In the genomic region with DNA sequence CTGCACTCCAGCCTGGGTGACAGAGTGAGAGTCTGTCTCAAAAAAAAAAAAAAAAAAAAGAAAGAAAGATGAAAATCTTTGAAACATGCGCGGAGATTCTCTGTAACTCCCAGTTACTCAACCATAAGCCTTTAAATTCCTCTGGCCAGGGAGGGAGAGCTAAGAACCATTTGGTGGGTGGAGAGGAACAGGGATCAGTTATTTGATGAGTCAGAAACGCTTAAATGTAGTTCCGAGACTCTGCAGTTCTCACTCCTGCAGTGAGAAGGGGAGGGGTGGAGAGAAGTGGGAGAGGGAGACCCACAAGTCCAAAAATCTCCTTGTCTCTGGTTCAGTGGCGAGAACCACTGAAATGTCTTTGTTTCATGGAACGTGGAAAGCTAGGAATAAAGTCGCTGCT, we compare ENCODE assay signal across 13 cellular contexts.
DNase-seq lines count a peak whose midpoint lies in the region; ATAC-seq, FAIRE-seq and TF ChIP-seq lines count a peak whose summit lies in the region.
"Had no signal": no experiment of that assay in that cellular context is flagged by ENCODE, and none has a peak within 500 bp of the region (broad histone marks: within the 10 kb centered on the region; RNA-seq: fewer than 3 reads in every experiment).

No MANE protein-coding gene starts in this region.

- peak overlapping the region; percentile 41 for H3K9ac ChIP-seq in HCT116 (ENCODE audit: low read length)

- no TSS peak for BruUV-seq in HCT116 (replicated peaks; lab: Mats Ljungman, UMichigan)

- peaks cover 84% of the 10 kb centered on the region for H3K4me1 ChIP-seq in A549
- H3K4me1 ChIP-seq in HCT116 (ENCODE audit: control insufficient read depth in 1 of 2, insufficient read depth in 2 of 2, low read length in 2 of 2): peaks cover 90 to 95% of the 10 kb centered on the region in 2 experiments
- peaks cover 14% of the 10 kb centered on the region for H3K4me1 ChIP-seq in hepatocyte (ENCODE audit: insufficient read depth)

- no peak overlapping the region for H3K4me3 ChIP-seq in A549
- peak overlapping the region in 1 of 2 experiments; percentile 3; a peak in 2 of 4 replicates for H3K4me3 ChIP-seq in HCT116 (replicated peaks in 1 of 2; ENCODE audit: low read depth in 1 of 2, low read length in 2 of 2)
- H3K4me3 ChIP-seq in hepatocyte: no peak overlapping the region
- H3K4me3 ChIP-seq: stomach had no signal

- TF ChIP-seq POLR2A in A549 (IDR thresholded peaks at IDR 0.05; ENCODE audit: low read length): no peak
- TF ChIP-seq POLR2A in HCT116 (IDR thresholded peaks at IDR 0.05; ENCODE audit: borderline replicate concordance, extremely low read depth, insufficient read depth, insufficient read length): no peak

- TF ChIP-seq RAD21 in A549 (conservative IDR thresholded peaks at IDR 0.05 in 1 of 2, IDR thresholded peaks at IDR 0.05 in 1 of 2) (no peak), HCT116 (IDR thresholded peaks at IDR 0.05; ENCODE audit: low read depth) (no peak)

- no peak for TF ChIP-seq EP300 in A549 (IDR thresholded peaks at IDR 0.05)

- peak overlapping the region; percentile 3 for H2AFZ ChIP-seq in HCT116 (ENCODE audit: low read depth, low read length, poor library complexity, severe bottlenecking)
- no peak overlapping the region for H2AFZ ChIP-seq in hepatocyte

- DNase-seq in A549 (ENCODE audit: low read depth in 1 of 2, low spot score in 1 of 2) (peak in 1 of 2 experiments; percentile 63), HCT116 (ENCODE audit: low read depth, low spot score) (peak; percentile 77), hepatocyte (ENCODE audit: low spot score) (peak; percentile 57), SKM-1 treated with dmso at 0.1 percent for 144 hours (lab: John Stamatoyannopoulos, UW; ENCODE audit: unreplicated experiment) (no peak), COLO668 (lab: John Stamatoyannopoulos, UW; ENCODE audit: unreplicated experiment) (no peak)
- no peak for DNase-seq in activated T-helper 1 cell treated with anti-CD3 and anti-CD28 coated beads, Interleukin-12 subunit alpha, Interleukin-12 subunit beta, Interleukin-2, Interleukin-4 antibody, amounts not matched to agents 30 ng/mL and 10 ng/mL and 1 ng/mL, durations not matched to agents 14 hours and 24 hours and 36 hours (ENCODE audit: low spot score)
- DNase-seq: activated CD4-positive, alpha-beta T cell treated with anti-CD3 and anti-CD28 coated beads, Interleukin-2, amount 10 ng/mL, durations not matched to agents 24 days and 14 days; BE2C; cortex of kidney; Right ventricle myocardium superior; stomach had no signal

- POLR2A ChIA-PET in A549 (lab: Yijun Ruan, JAX): interaction anchor here (0.6 to 1.1 kb wide), 5 partner anchors 29 to 266 kb away, joined by 3 to 8 read pairs (median 6); a partner anchor contains a TSS
- POLR2A ChIA-PET in HCT116 (lab: Charles Lee): interaction anchor here (0.7 to 1.5 kb wide), 5 partner anchors 9 to 267 kb away, joined by 3 to 7 read pairs (median 5); a partner anchor contains a TSS

- H3K27me3 Mint-ChIP-seq in activated T-helper 1 cell treated with anti-CD3 and anti-CD28 coated beads, Interleukin-12 subunit alpha, Interleukin-12 subunit beta, Interleukin-2, Interleukin-4 antibody, amounts not matched to agents 30 ng/mL and 10 ng/mL and 1 ng/mL, durations not matched to agents 14 hours and 24 hours and 36 hours (ENCODE audit: insufficient read depth): no peaks in the 10 kb centered on the region
- H3K27me3 Mint-ChIP-seq: activated CD4-positive, alpha-beta T cell treated with anti-CD3 and anti-CD28 coated beads, Interleukin-2, amount 10 ng/mL, durations not matched to agents 24 days and 14 days had no signal

- H3K27ac Mint-ChIP-seq in activated T-helper 1 cell treated with anti-CD3 and anti-CD28 coated beads, Interleukin-12 subunit alpha, Interleukin-12 subunit beta, Interleukin-2, Interleukin-4 antibody, amounts not matched to agents 30 ng/mL and 10 ng/mL and 1 ng/mL, durations not matched to agents 14 hours and 24 hours and 36 hours: no peak overlapping the region
- H3K27ac Mint-ChIP-seq: activated CD4-positive, alpha-beta T cell treated with anti-CD3 and anti-CD28 coated beads, Interleukin-2, amount 10 ng/mL, durations not matched to agents 24 days and 14 days had no signal

- CTCF ChIA-PET in A549 (lab: Yijun Ruan, JAX): interaction anchor here (0.7 to 2.8 kb wide), 7 partner anchors 7 to 337 kb away, joined by 3 to 9 read pairs (median 4); no protein-coding TSS in a partner anchor
- CTCF ChIA-PET in HCT116 (lab: Charles Lee): interaction anchor here (0.7 to 1.2 kb wide), 4 partner anchors 44 to 267 kb away, joined by 3 to 4 read pairs (median 4); a partner anchor contains a TSS

- H3K79me2 ChIP-seq in HCT116 (ENCODE audit: insufficient read depth, low read length) (no peaks in the 10 kb centered on the region), hepatocyte (no peaks in the 10 kb centered on the region)

- no peaks in the 10 kb centered on the region for H3K4me1 Mint-ChIP-seq in activated T-helper 1 cell treated with anti-CD3 and anti-CD28 coated beads, Interleukin-12 subunit alpha, Interleukin-12 subunit beta, Interleukin-2, Interleukin-4 antibody, amounts not matched to agents 30 ng/mL and 10 ng/mL and 1 ng/mL, durations not matched to agents 14 hours and 24 hours and 36 hours (ENCODE audit: low read depth)
- H3K4me1 Mint-ChIP-seq: activated CD4-positive, alpha-beta T cell treated with anti-CD3 and anti-CD28 coated beads, Interleukin-2, amount 10 ng/mL, durations not matched to agents 24 days and 14 days had no signal

- no peak overlapping the region for H3K4me3 Mint-ChIP-seq in activated T-helper 1 cell treated with anti-CD3 and anti-CD28 coated beads, Interleukin-12 subunit alpha, Interleukin-12 subunit beta, Interleukin-2, Interleukin-4 antibody, amounts not matched to agents 30 ng/mL and 10 ng/mL and 1 ng/mL, durations not matched to agents 14 hours and 24 hours and 36 hours
- H3K4me3 Mint-ChIP-seq: activated CD4-positive, alpha-beta T cell treated with anti-CD3 and anti-CD28 coated beads, Interleukin-2, amount 10 ng/mL, durations not matched to agents 24 days and 14 days had no signal

- 61% methylated on average over 7 of the region's 7 CpGs for WGBS in A549 (ENCODE audit: missing lambda C conversion rate)
- 66% methylated on average over 7 of the region's 7 CpGs for WGBS in hepatocyte (ENCODE audit: low lambda C conversion rate, missing lambda C conversion rate)

- TF ChIP-seq CTCF in A549 (IDR thresholded peaks at IDR 0.05) (no peak), HCT116 (IDR thresholded peaks at IDR 0.05 in 2 of 3, conservative IDR thresholded peaks at IDR 0.05 in 1 of 3; ENCODE audit: borderline replicate concordance in 1 of 3, insufficient read depth in 1 of 3, low read depth in 2 of 3, low read length in 2 of 3) (no peak), hepatocyte (IDR thresholded peaks at IDR 0.05; ENCODE audit: poor library complexity) (no peak)

- RAD21 ChIA-PET in HCT116 (lab: Charles Lee; ENCODE audit: low non-redundant PET in 1 of 2, low total read pairs in 2 of 2, uncharacterized antibody in 2 of 2, unreplicated experiment in 2 of 2): no interaction called here

- intact Hi-C loops in HCT116 (cut with micrococcal nuclease): loop anchor here (5.0 kb wide), 1 partner anchor 260 kb away; no protein-coding TSS in a partner anchor
- intact Hi-C loops in activated T-helper 1 cell treated with anti-CD3 and anti-CD28 coated beads, Interleukin-12 subunit alpha, Interleukin-12 subunit beta, Interleukin-2, Interleukin-4 antibody, amounts not matched to agents 30 ng/mL and 10 ng/mL and 1 ng/mL, durations not matched to agents 14 hours and 24 hours and 36 hours (cut with micrococcal nuclease): no loop called here

- H3K36me3 ChIP-seq in HCT116 (ENCODE audit: control insufficient read depth in 1 of 2, insufficient read depth in 2 of 2, low read length in 2 of 2) (no peaks in the 10 kb centered on the region), hepatocyte (replicated peaks; ENCODE audit: insufficient read depth, low read depth) (no peaks in the 10 kb centered on the region)
- H3K36me3 ChIP-seq: BE2C, stomach had no signal

- ATAC-seq in A549: peak in 1 of 2 experiments; percentile 7; a peak in 1 of 6 replicates
- ATAC-seq in HCT116: peak; percentile 28
- peak; percentile 74 for ATAC-seq in SK-N-SH treated with all-trans-retinoic acid at 6 μM for 48 hours
- no peak for ATAC-seq in HG02623 (IDR thresholded peaks at IDR 0.05; ENCODE audit: unreplicated experiment)

- H4K20me1 ChIP-seq in HCT116 (ENCODE audit: insufficient read depth): no peaks in the 10 kb centered on the region
- no peaks in the 10 kb centered on the region for H4K20me1 ChIP-seq in hepatocyte (ENCODE audit: insufficient read depth, poor library complexity, severe bottlenecking)

- no peaks in the 10 kb centered on the region for H3K36me3 Mint-ChIP-seq in activated T-helper 1 cell treated with anti-CD3 and anti-CD28 coated beads, Interleukin-12 subunit alpha, Interleukin-12 subunit beta, Interleukin-2, Interleukin-4 antibody, amounts not matched to agents 30 ng/mL and 10 ng/mL and 1 ng/mL, durations not matched to agents 14 hours and 24 hours and 36 hours (ENCODE audit: low read depth)

- H3K9me3 ChIP-seq in A549 (no peaks in the 10 kb centered on the region), HCT116 (ENCODE audit: control insufficient read depth in 1 of 2, insufficient read depth in 1 of 2, low read depth in 1 of 2, low read length in 2 of 2) (no peaks in the 10 kb centered on the region), hepatocyte (ENCODE audit: low read depth) (no peaks in the 10 kb centered on the region)
- H3K9me3 ChIP-seq: BE2C, stomach had no signal

- H3K9me2 ChIP-seq in HCT116 (ENCODE audit: insufficient read depth) (no peaks in the 10 kb centered on the region), hepatocyte (replicated peaks; ENCODE audit: insufficient read depth) (no peaks in the 10 kb centered on the region)

- H3K27me3 ChIP-seq in HCT116 (ENCODE audit: insufficient read depth, low read length) (no peaks in the 10 kb centered on the region), hepatocyte (no peaks in the 10 kb centered on the region)
- H3K27me3 ChIP-seq: BE2C, stomach had no signal

- H3K4me2 ChIP-seq in A549 (peak overlapping the region; percentile 50), HCT116 (ENCODE audit: low read length) (peak overlapping the region; percentile 70), hepatocyte (no peak overlapping the region)

- H3K27ac ChIP-seq in A549 (peak overlapping the region; percentile 76 to 85), HCT116 (ENCODE audit: low read depth, low read length) (peak overlapping the region; percentile 76), hepatocyte (no peak overlapping the region)

- H3K9me3 Mint-ChIP-seq in activated T-helper 1 cell treated with anti-CD3 and anti-CD28 coated beads, Interleukin-12 subunit alpha, Interleukin-12 subunit beta, Interleukin-2, Interleukin-4 antibody, amounts not matched to agents 30 ng/mL and 10 ng/mL and 1 ng/mL, durations not matched to agents 14 hours and 24 hours and 36 hours: no peaks in the 10 kb centered on the region
- H3K9me3 Mint-ChIP-seq: activated CD4-positive, alpha-beta T cell treated with anti-CD3 and anti-CD28 coated beads, Interleukin-2, amount 10 ng/mL, durations not matched to agents 24 days and 14 days had no signal

- no peak for FAIRE-seq in A549 (lab: Jason Lieb, UNC)

TF ChIP-seq in A549, 52 proteins besides CTCF, POLR2A, EP300 and RAD21 (continues in another document):
- TF ChIP-seq GATA3 (IDR thresholded peaks at IDR 0.05; ENCODE audit: borderline replicate concordance): no peak

TF ChIP-seq in SK-N-SH treated with all-trans-retinoic acid at 6 μM for 48 hours, 23 proteins besides CTCF, POLR2A, EP300 and RAD21 (continues in another document):
- TF ChIP-seq ZNF8 (CRISPR knock-in tag; IDR thresholded peaks at IDR 0.05): no peak
- no peak for TF ChIP-seq RARB (CRISPR knock-in tag; IDR thresholded peaks at IDR 0.05)

Comparison
In these comparisons a context has a peak if more than half of its experiments do, and no peak if none do; other contexts are left out.
1. DNase-seq: peak in HCT116 (single experiment) and hepatocyte (single experiment); none in activated T-helper 1 cell treated with anti-CD3 and anti-CD28 coated beads, Interleukin-12 subunit alpha, Interleukin-12 subunit beta, Interleukin-2, Interleukin-4 antibody, amounts not matched to agents 30 ng/mL and 10 ng/mL and 1 ng/mL, durations not matched to agents 14 hours and 24 hours and 36 hours (single experiment), SKM-1 treated with dmso at 0.1 percent for 144 hours (single experiment) and COLO668 (single experiment).